In the genomic region with DNA sequence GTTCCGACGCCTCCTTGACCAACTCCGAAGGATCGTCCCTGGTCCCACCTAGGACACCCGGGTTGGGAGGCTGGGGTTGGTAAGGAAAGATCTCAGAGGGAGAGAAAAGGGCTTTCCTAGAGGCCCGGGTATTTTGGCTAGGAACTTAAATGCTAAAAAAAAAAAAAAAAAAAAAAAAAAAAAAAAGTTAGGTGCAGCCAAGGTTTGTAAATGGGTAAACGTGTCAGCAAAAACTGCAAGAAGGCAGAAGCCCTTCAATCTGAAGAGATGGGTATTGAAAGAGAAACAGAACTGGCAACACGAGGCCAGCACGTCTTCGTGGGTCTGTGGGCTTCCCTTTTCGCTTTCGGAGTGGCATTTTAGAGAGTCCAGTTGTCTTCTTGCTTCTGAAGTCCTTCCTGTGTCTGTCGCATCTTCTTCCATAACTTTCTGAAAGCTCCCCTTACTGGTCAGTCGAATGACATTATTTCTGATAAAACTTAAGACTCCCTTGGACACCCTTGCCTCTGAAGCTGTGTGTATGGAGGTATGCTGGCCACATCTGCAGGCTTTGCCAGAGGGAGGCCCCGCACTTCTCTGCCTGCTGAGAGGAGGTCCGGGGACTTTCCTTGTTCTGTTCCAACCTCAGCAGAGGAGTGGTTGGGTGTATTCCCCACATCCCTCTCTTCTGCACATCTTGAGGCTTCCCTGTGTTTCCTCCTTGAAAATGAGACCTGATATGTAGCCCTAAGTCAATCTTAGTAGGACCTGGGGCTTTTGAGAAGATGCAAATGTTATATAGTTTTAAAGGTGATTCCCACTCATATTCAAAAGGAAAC, we compare ENCODE assay signal across 8 cellular contexts. TPM values are rescaled to one million over a fixed set of nuclear protein-coding genes. Genes with fewer than 3 reads are reported as not detected.
DNase-seq lines count a peak whose midpoint lies in the region; ATAC-seq and TF ChIP-seq lines count a peak whose summit lies in the region.

No MANE protein-coding gene starts in this region.

- 37 to 39% (median 39%) methylated on average over 16 of the region's 16 CpGs for WGBS in ovary, 3 donors

- no peak overlapping the region for H3K27ac ChIP-seq in ovary

- TF ChIP-seq CTCF in WI38 (IDR thresholded peaks at IDR 0.05; ENCODE audit: low read depth, low read length) (no peak), fibroblast of mammary gland (conservative IDR thresholded peaks at IDR 0.05; ENCODE audit: control insufficient read depth, insufficient read depth, low read depth, low read length) (no peak), ovary (IDR thresholded peaks at IDR 0.05) (no peak)

- peak overlapping the region; percentile 88 for H3K4me3 Mint-ChIP-seq in activated T-cell treated with anti-CD3 and anti-CD28 coated beads, Interleukin-2, amount 50 U/mL, for 4 hours

- no peaks in the 10 kb centered on the region for H3K27me3 ChIP-seq in ovary

- intact Hi-C loops in ovary (cut with DNase I), result no loop called here

- H3K4me3 ChIP-seq in WI38 (ENCODE audit: low read depth, low read length), result peak overlapping the region; percentile 29; the same call in 1 of the 2 replicates
- peak overlapping the region; percentile 44 for H3K4me3 ChIP-seq in fibroblast of mammary gland (ENCODE audit: control insufficient read depth, low read depth, low read length)
- H3K4me3 ChIP-seq in ovary, result peak overlapping the region; percentile 49

- peaks cover 5% of the 10 kb centered on the region for H3K4me1 ChIP-seq in ovary (ENCODE audit: insufficient read depth)

- H3K9me3 Mint-ChIP-seq in activated T-cell treated with anti-CD3 and anti-CD28 coated beads, Interleukin-2, amount 50 U/mL, for 4 hours, result peaks cover 3% of the 10 kb centered on the region

- no peak for DNase-seq in activated T-cell treated with anti-CD3 and anti-CD28 coated beads, Interleukin-2, amount 50 U/mL, for 4 hours
- DNase-seq in activated T-cell treated with anti-CD3 and anti-CD28 coated beads for 4 hours, result no peak
- no peak for DNase-seq in fibroblast of mammary gland (ENCODE audit: low read depth)
- no peak for DNase-seq in ovary
- DNase-seq in NCI-H345 treated with DMSO at 0.1 percent for 48 hours (lab: John Stamatoyannopoulos, UW; ENCODE audit: unreplicated experiment), result no peak
- no peak for DNase-seq in glomerular visceral epithelial cell (ENCODE audit: extremely low spot score)

- TF ChIP-seq EP300 in ovary (IDR thresholded peaks at IDR 0.05), result no peak

- H3K36me3 ChIP-seq in ovary, result no peaks in the 10 kb centered on the region

- peaks cover 83% of the 10 kb centered on the region for H3K4me1 Mint-ChIP-seq in activated T-cell treated with anti-CD3 and anti-CD28 coated beads, Interleukin-2, amount 50 U/mL, for 4 hours (ENCODE audit: low read depth)

- peaks cover 15% of the 10 kb centered on the region for H3K36me3 Mint-ChIP-seq in activated T-cell treated with anti-CD3 and anti-CD28 coated beads, Interleukin-2, amount 50 U/mL, for 4 hours (ENCODE audit: insufficient read depth)

- H3K9me3 ChIP-seq in ovary, result no peaks in the 10 kb centered on the region

- no peak for TF ChIP-seq POLR2A in ovary (IDR thresholded peaks at IDR 0.05)

- ATAC-seq in activated T-cell treated with anti-CD3 and anti-CD28 coated beads, Interleukin-2, amount 50 U/mL, for 4 hours, result peak; percentile 6 to 15
- ATAC-seq in GM18858 (IDR thresholded peaks at IDR 0.05; ENCODE audit: unreplicated experiment), result no peak

- H3K27me3 Mint-ChIP-seq in activated T-cell treated with anti-CD3 and anti-CD28 coated beads, Interleukin-2, amount 50 U/mL, for 4 hours (ENCODE audit: low read depth), result no peaks in the 10 kb centered on the region

RNA-seq across cellular contexts. Expression of a gene that starts 0.7 kb away (rescaled TPM):
- total RNA-seq in activated T-cell treated with anti-CD3 and anti-CD28 coated beads, Interleukin-2, amount 50 U/mL, for 4 hours, result 10 to 100 TPM; 15.4 to 20.6 (median 17.5) TPM
- 1 to 10 TPM; 2.1 to 5.9 (median 3.0) TPM for total RNA-seq in ovary
- polyA plus RNA-seq in ovary, result 10 to 100 TPM in 1 of 2 donors, 1 to 10 TPM in 1; 4.1 to 10.9 TPM
